Comparison of ENCODE assay signal across 19 cellular contexts in the genomic region with DNA sequence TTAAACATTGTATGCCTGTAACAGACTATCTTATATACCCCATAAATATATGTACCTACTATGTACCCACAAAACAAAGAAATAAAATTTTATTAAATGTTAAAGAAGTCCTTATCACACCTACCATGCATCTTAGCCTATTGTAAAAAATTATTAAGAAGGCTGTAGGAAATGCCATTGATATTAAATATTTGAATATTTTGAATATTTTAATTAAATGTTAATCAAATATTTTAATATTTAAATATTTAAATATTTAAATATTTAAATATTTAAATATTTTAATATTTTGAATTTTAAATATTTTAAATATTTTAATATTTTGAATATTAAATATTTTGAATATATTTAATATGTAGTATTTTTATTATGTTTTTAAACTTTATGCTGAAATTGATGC.
"Had no signal": no experiment of that assay in that cellular context is flagged by ENCODE, and none has a peak within 500 bp of the region (broad histone marks: within the 10 kb centered on the region; RNA-seq: fewer than 3 reads in every experiment).

No MANE protein-coding gene starts in this region.

- H3K27me3 Mint-ChIP-seq: IgD-negative memory B cell had no signal

- FAIRE-seq: K562 had no signal

- H3K27ac ChIP-seq: KMS-11, RWPE1 had no signal

- H3K9me3 ChIP-seq: SK-N-SH had no signal

- DNase-seq: Kasumi-1, MM.1S, NCI-H1092 treated with DMSO at 0.1 percent for 48 hours, NCI-H1436, NCI-H1694, NCI-H187 treated with DMSO at 0.1 percent for 48 hours, NCI-H2029 treated with DMSO at 0.1 percent for 48 hours, NCI-H2171 treated with DMSO at 0.1 percent for 48 hours, NCI-H345, NCI-H446 treated with DMSO at 0.1 percent for 48 hours, NCI-H510A treated with DMSO at 0.1 percent for 48 hours, NCI-H774, SHP77, SK-N-SH, SW 1271 had no signal

- ATAC-seq: K562 had no signal

- H3K4me3 Mint-ChIP-seq: IgD-negative memory B cell had no signal

- H3K4me3 ChIP-seq: K562 had no signal

- H3K27ac Mint-ChIP-seq: IgD-negative memory B cell had no signal

- H3K4me1 Mint-ChIP-seq: IgD-negative memory B cell had no signal

- H3K36me3 Mint-ChIP-seq: IgD-negative memory B cell had no signal
